Comparison of ENCODE assay signal across 8 cellular contexts in the genomic region with DNA sequence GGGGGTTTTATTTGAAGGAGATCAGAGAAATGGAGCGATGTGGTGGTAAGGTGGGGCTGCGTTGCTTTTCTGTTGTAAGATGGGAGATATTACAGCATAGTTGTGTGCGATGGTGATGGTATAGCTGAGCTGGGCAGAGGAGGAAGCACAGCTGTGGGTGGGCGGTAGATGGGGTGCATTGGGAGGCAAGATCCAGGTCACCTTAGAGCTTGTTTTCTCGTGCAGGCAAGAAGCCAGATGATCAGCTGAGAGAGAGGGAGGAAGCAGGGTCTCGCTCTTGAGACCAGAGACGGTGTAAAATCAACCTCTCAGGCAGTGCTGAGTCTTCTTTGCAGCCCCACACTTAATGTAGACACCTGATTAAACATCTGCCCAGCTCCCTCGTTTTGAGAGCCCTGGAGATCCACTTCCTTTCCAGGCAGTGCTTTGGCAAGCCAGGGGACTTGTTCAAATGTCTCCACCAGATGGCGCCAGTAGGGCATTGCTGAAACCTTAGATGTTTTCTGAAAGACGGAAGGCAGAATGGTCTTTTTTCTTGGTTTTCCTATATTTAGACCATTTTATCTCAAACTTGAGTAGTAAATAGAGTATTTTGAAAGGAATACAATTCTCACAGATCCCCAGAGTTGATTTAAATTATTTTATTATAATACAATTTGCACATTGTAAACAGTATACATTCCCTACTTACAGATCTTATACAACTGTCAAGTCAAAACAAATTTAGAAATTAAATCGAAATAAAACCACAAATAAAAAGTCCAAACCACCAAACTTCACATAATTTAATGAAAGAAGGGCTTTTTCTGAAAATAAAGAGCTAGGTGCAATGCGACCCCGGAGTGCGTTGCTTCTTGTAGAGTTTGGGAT. TPM values are rescaled to one million over a fixed set of nuclear protein-coding genes. Genes with fewer than 3 reads are reported as not detected.
A peak's percentile ranks its signal among the peaks of the same experiment; 100 is the strongest.
DNase-seq lines count a peak whose midpoint lies in the region; ATAC-seq lines count a peak whose summit lies in the region.

No MANE protein-coding gene starts in this region.

- CTCF ChIA-PET in activated CD4-positive, alpha-beta memory T cell treated with anti-CD3 and anti-CD28 coated beads, Interleukin-2, amount 10 ng/mL, durations not matched to agents 7 days and 5 days (lab: Charles Lee), result interaction anchor here (0.5 to 5.0 kb wide), 30 partner anchors 8 to 666 kb away, joined by 3 to 43 read pairs (median 4); a partner anchor contains a TSS

- H3K9me3 Mint-ChIP-seq in activated CD4-positive, alpha-beta memory T cell treated with anti-CD3 and anti-CD28 coated beads, Interleukin-2, amount 10 ng/mL, durations not matched to agents 7 days and 5 days, result no peaks in the 10 kb centered on the region
- no peaks in the 10 kb centered on the region for H3K9me3 Mint-ChIP-seq in memory B cell

- ATAC-seq in memory B cell (ENCODE audit: low read depth), result peak; percentile 31

- no peaks in the 10 kb centered on the region for H3K36me3 Mint-ChIP-seq in activated CD4-positive, alpha-beta memory T cell treated with anti-CD3 and anti-CD28 coated beads, Interleukin-2, amount 10 ng/mL, durations not matched to agents 7 days and 5 days (ENCODE audit: low read depth)
- no peaks in the 10 kb centered on the region for H3K36me3 Mint-ChIP-seq in memory B cell

- no peak overlapping the region for H3K27ac Mint-ChIP-seq in activated CD4-positive, alpha-beta memory T cell treated with anti-CD3 and anti-CD28 coated beads, Interleukin-2, amount 10 ng/mL, durations not matched to agents 7 days and 5 days
- no peak overlapping the region for H3K27ac Mint-ChIP-seq in memory B cell

- POLR2A ChIA-PET in activated CD4-positive, alpha-beta memory T cell treated with anti-CD3 and anti-CD28 coated beads, Interleukin-2, amount 10 ng/mL, durations not matched to agents 7 days and 5 days (lab: Charles Lee), result interaction anchor here (0.7 kb wide), 1 partner anchor 557 kb away, joined by 3 read pairs; no protein-coding TSS in a partner anchor

- DNase-seq in ELF-1 (ENCODE audit: low read depth, low spot score) (peak; percentile 78), HK-2 (ENCODE audit: unreplicated experiment) (peak; percentile 59), NCI-H774 (lab: John Stamatoyannopoulos, UW) (peak; percentile 68), memory B cell (ENCODE audit: low spot score in 2 of 2) (peak; percentile 78 to 82), cortex of kidney (lab: John Stamatoyannopoulos, UW) (no peak)
- DNase-seq in activated CD4-positive, alpha-beta memory T cell treated with anti-CD3 and anti-CD28 coated beads, Interleukin-2, amount 10 ng/mL, durations not matched to agents 7 days and 5 days, result peak; percentile 78
- peak; percentile 67 for DNase-seq in effector CD4-positive, alpha-beta T cell
- DNase-seq in stimulated activated CD8-positive, alpha-beta memory T cell treated with anti-CD3 and anti-CD28 coated beads, Interleukin-15, amount 100 ng/mL, for 24 hours (ENCODE audit: low read depth), result peak; percentile 43

- H3K27me3 Mint-ChIP-seq in activated CD4-positive, alpha-beta memory T cell treated with anti-CD3 and anti-CD28 coated beads, Interleukin-2, amount 10 ng/mL, durations not matched to agents 7 days and 5 days, result no peaks in the 10 kb centered on the region
- H3K27me3 Mint-ChIP-seq in memory B cell, result peaks cover 2% of the 10 kb centered on the region

- no peak overlapping the region for H3K4me3 Mint-ChIP-seq in activated CD4-positive, alpha-beta memory T cell treated with anti-CD3 and anti-CD28 coated beads, Interleukin-2, amount 10 ng/mL, durations not matched to agents 7 days and 5 days
- H3K4me3 Mint-ChIP-seq in memory B cell, result no peak overlapping the region

- no peaks in the 10 kb centered on the region for H3K4me1 Mint-ChIP-seq in activated CD4-positive, alpha-beta memory T cell treated with anti-CD3 and anti-CD28 coated beads, Interleukin-2, amount 10 ng/mL, durations not matched to agents 7 days and 5 days
- peaks cover 34% of the 10 kb centered on the region for H3K4me1 Mint-ChIP-seq in memory B cell

RNA-seq across cellular contexts. Expression of a gene that starts 21.1 kb away (rescaled TPM):
- under 1 TPM in 1 of 2 experiments, not detected in 1; 0.20 TPM for total RNA-seq in activated CD4-positive, alpha-beta memory T cell treated with anti-CD3 and anti-CD28 coated beads, Interleukin-2, amount 10 ng/mL, durations not matched to agents 7 days and 5 days
